ENCODE assay signal across 1 cellular context in the genomic region with DNA sequence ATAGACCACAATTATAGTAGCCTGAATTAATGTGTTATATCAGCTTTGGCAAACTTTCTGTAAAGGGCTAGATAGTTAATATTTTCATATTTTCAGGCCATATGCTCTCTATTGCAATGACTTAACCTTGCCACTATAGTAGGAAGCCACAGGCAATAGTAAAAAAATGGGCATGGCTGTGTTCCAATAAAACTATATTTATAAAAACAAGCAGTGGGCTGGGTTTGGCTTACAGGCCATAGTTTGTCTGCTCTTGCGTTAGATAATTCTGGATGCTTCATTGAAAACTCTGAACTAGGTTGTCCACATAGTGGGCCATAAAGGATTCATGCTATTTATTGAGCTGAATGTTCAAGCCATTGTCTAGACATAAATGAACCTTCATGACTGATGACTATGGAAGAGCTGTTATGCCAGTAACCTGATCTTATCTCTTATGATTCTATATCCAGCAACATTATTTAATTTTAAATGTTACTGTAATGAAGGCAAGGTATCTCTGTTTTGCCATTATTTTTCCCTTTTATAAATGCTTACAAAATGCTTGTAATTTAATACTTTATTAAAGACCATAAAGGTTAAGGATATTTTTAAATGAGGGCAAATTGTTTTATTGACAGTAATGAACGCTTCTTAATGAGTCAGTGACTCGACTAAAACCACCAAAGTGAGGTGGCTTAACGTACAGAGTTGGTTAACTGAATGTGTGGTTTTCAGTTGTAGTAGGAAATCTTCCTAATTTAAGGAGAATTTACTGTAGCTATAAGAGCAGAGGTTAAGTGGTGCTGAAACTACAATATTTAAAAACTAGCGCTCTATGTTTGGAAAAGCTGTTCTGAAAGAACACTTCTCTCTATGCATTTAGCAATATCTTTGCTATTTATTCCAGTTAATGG.
TF ChIP-seq lines count a peak whose summit lies in the region.

No MANE protein-coding gene starts in this region.

TF ChIP-seq in SK-N-SH, 30 proteins besides CTCF, POLR2A, EP300 and RAD21 (continued from another document):
- TF ChIP-seq, protein P1, sequence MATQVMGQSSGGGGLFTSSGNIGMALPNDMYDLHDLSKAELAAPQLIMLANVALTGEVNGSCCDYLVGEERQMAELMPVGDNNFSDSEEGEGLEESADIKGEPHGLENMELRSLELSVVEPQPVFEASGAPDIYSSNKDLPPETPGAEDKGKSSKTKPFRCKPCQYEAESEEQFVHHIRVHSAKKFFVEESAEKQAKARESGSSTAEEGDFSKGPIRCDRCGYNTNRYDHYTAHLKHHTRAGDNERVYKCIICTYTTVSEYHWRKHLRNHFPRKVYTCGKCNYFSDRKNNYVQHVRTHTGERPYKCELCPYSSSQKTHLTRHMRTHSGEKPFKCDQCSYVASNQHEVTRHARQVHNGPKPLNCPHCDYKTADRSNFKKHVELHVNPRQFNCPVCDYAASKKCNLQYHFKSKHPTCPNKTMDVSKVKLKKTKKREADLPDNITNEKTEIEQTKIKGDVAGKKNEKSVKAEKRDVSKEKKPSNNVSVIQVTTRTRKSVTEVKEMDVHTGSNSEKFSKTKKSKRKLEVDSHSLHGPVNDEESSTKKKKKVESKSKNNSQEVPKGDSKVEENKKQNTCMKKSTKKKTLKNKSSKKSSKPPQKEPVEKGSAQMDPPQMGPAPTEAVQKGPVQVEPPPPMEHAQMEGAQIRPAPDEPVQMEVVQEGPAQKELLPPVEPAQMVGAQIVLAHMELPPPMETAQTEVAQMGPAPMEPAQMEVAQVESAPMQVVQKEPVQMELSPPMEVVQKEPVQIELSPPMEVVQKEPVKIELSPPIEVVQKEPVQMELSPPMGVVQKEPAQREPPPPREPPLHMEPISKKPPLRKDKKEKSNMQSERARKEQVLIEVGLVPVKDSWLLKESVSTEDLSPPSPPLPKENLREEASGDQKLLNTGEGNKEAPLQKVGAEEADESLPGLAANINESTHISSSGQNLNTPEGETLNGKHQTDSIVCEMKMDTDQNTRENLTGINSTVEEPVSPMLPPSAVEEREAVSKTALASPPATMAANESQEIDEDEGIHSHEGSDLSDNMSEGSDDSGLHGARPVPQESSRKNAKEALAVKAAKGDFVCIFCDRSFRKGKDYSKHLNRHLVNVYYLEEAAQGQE (IDR thresholded peaks at IDR 0.05; ENCODE audit: low read depth, low read length) = no peak
- TF ChIP-seq GABPA (IDR thresholded peaks at IDR 0.05; ENCODE audit: low read depth) = no peak
- TF ChIP-seq MXI1 (IDR thresholded peaks at IDR 0.05; ENCODE audit: low read depth, low read length) = no peak
- TF ChIP-seq JUND (IDR thresholded peaks at IDR 0.05) = no peak
- no peak for TF ChIP-seq RFX5 (IDR thresholded peaks at IDR 0.05; ENCODE audit: low read length)
- TF ChIP-seq FOSL2 (IDR thresholded peaks at IDR 0.05; ENCODE audit: borderline replicate concordance, low read depth) = no peak
- TF ChIP-seq MEF2A (IDR thresholded peaks at IDR 0.05; ENCODE audit: borderline replicate concordance, low read depth) = no peak
- no peak for TF ChIP-seq RCOR1 (IDR thresholded peaks at IDR 0.05; ENCODE audit: low read length)
- TF ChIP-seq, protein P2, sequence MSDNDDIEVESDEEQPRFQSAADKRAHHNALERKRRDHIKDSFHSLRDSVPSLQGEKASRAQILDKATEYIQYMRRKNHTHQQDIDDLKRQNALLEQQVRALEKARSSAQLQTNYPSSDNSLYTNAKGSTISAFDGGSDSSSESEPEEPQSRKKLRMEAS (IDR thresholded peaks at IDR 0.05; ENCODE audit: low read depth) = no peak
- TF ChIP-seq SIN3A (IDR thresholded peaks at IDR 0.05; ENCODE audit: borderline replicate concordance, low read depth, low read length) = no peak
- peak; percentile 17; the same call in 1 of the 2 replicates for TF ChIP-seq TCF12 (IDR thresholded peaks at IDR 0.05)
- TF ChIP-seq TAF1 (IDR thresholded peaks at IDR 0.05; ENCODE audit: borderline replicate concordance, low read depth, low read length) = no peak
- TF ChIP-seq, protein P3, sequence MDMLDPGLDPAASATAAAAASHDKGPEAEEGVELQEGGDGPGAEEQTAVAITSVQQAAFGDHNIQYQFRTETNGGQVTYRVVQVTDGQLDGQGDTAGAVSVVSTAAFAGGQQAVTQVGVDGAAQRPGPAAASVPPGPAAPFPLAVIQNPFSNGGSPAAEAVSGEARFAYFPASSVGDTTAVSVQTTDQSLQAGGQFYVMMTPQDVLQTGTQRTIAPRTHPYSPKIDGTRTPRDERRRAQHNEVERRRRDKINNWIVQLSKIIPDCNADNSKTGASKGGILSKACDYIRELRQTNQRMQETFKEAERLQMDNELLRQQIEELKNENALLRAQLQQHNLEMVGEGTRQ (IDR thresholded peaks at IDR 0.05; ENCODE audit: borderline replicate concordance, low read depth, low read length) = no peak
- no peak for TF ChIP-seq ELF1 (IDR thresholded peaks at IDR 0.05)
- TF ChIP-seq SMC3 (IDR thresholded peaks at IDR 0.05; ENCODE audit: low read depth, low read length) = no peak
- no peak for TF ChIP-seq NRF1 (IDR thresholded peaks at IDR 0.05; ENCODE audit: low read depth, low read length)
- TF ChIP-seq, protein P4, sequence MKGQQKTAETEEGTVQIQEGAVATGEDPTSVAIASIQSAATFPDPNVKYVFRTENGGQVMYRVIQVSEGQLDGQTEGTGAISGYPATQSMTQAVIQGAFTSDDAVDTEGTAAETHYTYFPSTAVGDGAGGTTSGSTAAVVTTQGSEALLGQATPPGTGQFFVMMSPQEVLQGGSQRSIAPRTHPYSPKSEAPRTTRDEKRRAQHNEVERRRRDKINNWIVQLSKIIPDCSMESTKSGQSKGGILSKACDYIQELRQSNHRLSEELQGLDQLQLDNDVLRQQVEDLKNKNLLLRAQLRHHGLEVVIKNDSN (IDR thresholded peaks at IDR 0.05; ENCODE audit: borderline replicate concordance, low read depth) = no peak
- TF ChIP-seq, protein P5, sequence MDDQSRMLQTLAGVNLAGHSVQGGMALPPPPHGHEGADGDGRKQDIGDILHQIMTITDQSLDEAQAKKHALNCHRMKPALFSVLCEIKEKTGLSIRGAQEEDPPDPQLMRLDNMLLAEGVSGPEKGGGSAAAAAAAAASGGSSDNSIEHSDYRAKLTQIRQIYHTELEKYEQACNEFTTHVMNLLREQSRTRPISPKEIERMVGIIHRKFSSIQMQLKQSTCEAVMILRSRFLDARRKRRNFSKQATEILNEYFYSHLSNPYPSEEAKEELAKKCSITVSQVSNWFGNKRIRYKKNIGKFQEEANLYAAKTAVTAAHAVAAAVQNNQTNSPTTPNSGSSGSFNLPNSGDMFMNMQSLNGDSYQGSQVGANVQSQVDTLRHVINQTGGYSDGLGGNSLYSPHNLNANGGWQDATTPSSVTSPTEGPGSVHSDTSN (IDR thresholded peaks at IDR 0.05) = peak; percentile 28; the same call in 1 of the 2 replicates
- TF ChIP-seq GATA2 (CRISPR knock-in tag; IDR thresholded peaks at IDR 0.05) = 0 out of 2 replicates have a peak, but pooled peaks have one; percentile 24
- no peak for TF ChIP-seq CHD2 (IDR thresholded peaks at IDR 0.05; ENCODE audit: low read length, partially characterized antibody)
- TF ChIP-seq POLR2AphosphoS5 (IDR thresholded peaks at IDR 0.05; ENCODE audit: low read depth, low read length) = no peak
- TF ChIP-seq TEAD4 (IDR thresholded peaks at IDR 0.05; ENCODE audit: borderline replicate concordance, insufficient read depth) = no peak
- peak; percentile 28; the same call in 1 of the 2 replicates for TF ChIP-seq FOXM1 (IDR thresholded peaks at IDR 0.05; ENCODE audit: low read depth)
- no peak for TF ChIP-seq FOXJ3 (CRISPR knock-in tag; IDR thresholded peaks at IDR 0.05)
- no peak for TF ChIP-seq NFIC (IDR thresholded peaks at IDR 0.05; ENCODE audit: borderline replicate concordance)
- TF ChIP-seq, protein P6, sequence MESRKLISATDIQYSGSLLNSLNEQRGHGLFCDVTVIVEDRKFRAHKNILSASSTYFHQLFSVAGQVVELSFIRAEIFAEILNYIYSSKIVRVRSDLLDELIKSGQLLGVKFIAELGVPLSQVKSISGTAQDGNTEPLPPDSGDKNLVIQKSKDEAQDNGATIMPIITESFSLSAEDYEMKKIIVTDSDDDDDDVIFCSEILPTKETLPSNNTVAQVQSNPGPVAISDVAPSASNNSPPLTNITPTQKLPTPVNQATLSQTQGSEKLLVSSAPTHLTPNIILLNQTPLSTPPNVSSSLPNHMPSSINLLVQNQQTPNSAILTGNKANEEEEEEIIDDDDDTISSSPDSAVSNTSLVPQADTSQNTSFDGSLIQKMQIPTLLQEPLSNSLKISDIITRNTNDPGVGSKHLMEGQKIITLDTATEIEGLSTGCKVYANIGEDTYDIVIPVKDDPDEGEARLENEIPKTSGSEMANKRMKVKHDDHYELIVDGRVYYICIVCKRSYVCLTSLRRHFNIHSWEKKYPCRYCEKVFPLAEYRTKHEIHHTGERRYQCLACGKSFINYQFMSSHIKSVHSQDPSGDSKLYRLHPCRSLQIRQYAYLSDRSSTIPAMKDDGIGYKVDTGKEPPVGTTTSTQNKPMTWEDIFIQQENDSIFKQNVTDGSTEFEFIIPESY (IDR thresholded peaks at IDR 0.05; ENCODE audit: borderline replicate concordance, low read depth) = no peak
- no peak for TF ChIP-seq RXRA (IDR thresholded peaks at IDR 0.05; ENCODE audit: borderline replicate concordance, low read depth)
- TF ChIP-seq YY1 (IDR thresholded peaks at IDR 0.05; ENCODE audit: low read depth) = no peak
